In genomic region chr14:99603471-99603933, GRCh38 we compare ENCODE assay signal across 8 cellular contexts. TPM values are rescaled to one million over a fixed set of nuclear protein-coding genes. Genes with fewer than 3 reads are reported as not detected.
DNase-seq lines count a peak whose midpoint lies in the region; ATAC-seq and TF ChIP-seq lines count a peak whose summit lies in the region.

No MANE protein-coding gene starts in this region.

- no peaks in the 10 kb centered on the region for H3K36me3 Mint-ChIP-seq in naive thymus-derived CD4-positive, alpha-beta T cell
- no peaks in the 10 kb centered on the region for H3K36me3 Mint-ChIP-seq in type B pancreatic cell

- peaks cover 7 to 40% (median 38%) of the 10 kb centered on the region in 7 donors for H3K4me1 Mint-ChIP-seq in naive thymus-derived CD4-positive, alpha-beta T cell
- peaks cover 41% of the 10 kb centered on the region for H3K4me1 Mint-ChIP-seq in type B pancreatic cell (ENCODE audit: unreplicated experiment)

- H3K4me3 ChIP-seq in WI38 (ENCODE audit: low read depth, low read length) = peak overlapping the region; percentile 69
- peak overlapping the region; percentile 47 for H3K4me3 ChIP-seq in naive thymus-derived CD4-positive, alpha-beta T cell (ENCODE audit: low read length)

- H3K4me1 ChIP-seq in naive thymus-derived CD4-positive, alpha-beta T cell (ENCODE audit: control insufficient read depth in 2 of 2, insufficient read depth in 2 of 2, low read length in 2 of 2) = peaks cover 16 to 19% of the 10 kb centered on the region in 2 donors

- POLR2A ChIA-PET in naive thymus-derived CD4-positive, alpha-beta T cell (lab: Charles Lee) = interaction anchor here (1.3 to 5.4 kb wide), 3 partner anchors 8 to 123 kb away, joined by 6 to 38 read pairs (median 11); partner anchors contain the start of genes CCNK and SETD3

- peak overlapping the region in 8 of 10 donors; percentile 38 to 74 (median 61) for H3K4me3 Mint-ChIP-seq in naive thymus-derived CD4-positive, alpha-beta T cell
- peak overlapping the region; percentile 82 for H3K4me3 Mint-ChIP-seq in type B pancreatic cell

- H3K27me3 ChIP-seq in naive thymus-derived CD4-positive, alpha-beta T cell (ENCODE audit: control insufficient read depth in 2 of 2, insufficient read depth in 2 of 2, low read length in 2 of 2) = no peaks in the 10 kb centered on the region

- no peaks in the 10 kb centered on the region for H3K9me3 Mint-ChIP-seq in naive thymus-derived CD4-positive, alpha-beta T cell
- H3K9me3 Mint-ChIP-seq in type B pancreatic cell = no peaks in the 10 kb centered on the region

- no peak overlapping the region for H3K27ac ChIP-seq in naive thymus-derived CD4-positive, alpha-beta T cell (ENCODE audit: low read depth, low read length)

- peak; percentile 10 for DNase-seq in GDM1 (lab: John Stamatoyannopoulos, UW)
- DNase-seq in HT1080 (ENCODE audit: low read depth) = peak; percentile 46
- peak; percentile 69 for DNase-seq in dermis blood vessel endothelial cell
- DNase-seq in naive thymus-derived CD4-positive, alpha-beta T cell = peak in 8 of 9 donors; percentile 40 to 69 (median 62)
- no peak for DNase-seq in type B pancreatic cell (ENCODE audit: extremely low spot score, unreplicated experiment)
- no peak for DNase-seq in GM19240 (ENCODE audit: insufficient read length, low spot score)
- DNase-seq in HCEC 1CT = no peak

- H3K36me3 ChIP-seq in naive thymus-derived CD4-positive, alpha-beta T cell (ENCODE audit: control insufficient read depth in 2 of 3, insufficient read depth in 3 of 3, low read length in 3 of 3) = peaks cover 0 to 7% (median 0%) of the 10 kb centered on the region in 3 experiments

- TF ChIP-seq CTCF in WI38 (IDR thresholded peaks at IDR 0.05; ENCODE audit: low read depth, low read length) (no peak), type B pancreatic cell (conservative IDR thresholded peaks at IDR 0.05) (no peak)

- ATAC-seq in naive thymus-derived CD4-positive, alpha-beta T cell = peak; percentile 1

- no peaks in the 10 kb centered on the region for H3K9me3 ChIP-seq in naive thymus-derived CD4-positive, alpha-beta T cell (ENCODE audit: control insufficient read depth in 2 of 3, low read length in 3 of 3)

- intact Hi-C loops in naive thymus-derived CD4-positive, alpha-beta T cell (cut with micrococcal nuclease) = loop anchor here in 1 of 2 donors (10.0 kb wide), 3 partner anchors 461 to 941 kb away; partner anchors contain the start of gene EVL

- H3K27me3 Mint-ChIP-seq in naive thymus-derived CD4-positive, alpha-beta T cell = peaks cover 0 to 13% (median 0%) of the 10 kb centered on the region in 5 donors
- peaks cover 9% of the 10 kb centered on the region for H3K27me3 Mint-ChIP-seq in type B pancreatic cell

- CTCF ChIA-PET in naive thymus-derived CD4-positive, alpha-beta T cell (lab: Charles Lee) = interaction anchor here (1.0 kb wide), 1 partner anchor 123 kb away, joined by 4 read pairs; the partner anchor contains the start of gene SETD3

- peak overlapping the region in 1 of 9 donors; percentile 45 for H3K27ac Mint-ChIP-seq in naive thymus-derived CD4-positive, alpha-beta T cell
- H3K27ac Mint-ChIP-seq in type B pancreatic cell = no peak overlapping the region

RNA-seq across cellular contexts. Expression of gene CCDC85C, which starts 0.5 kb away (rescaled TPM):
- 48.7 and 52.7 TPM in 2 replicates for total RNA-seq in HT1080 (2014; rRNA removed; shearing (Covaris generic))
- 23.7 and 28.0 TPM in 2 replicates for polyA plus RNA-seq in HT1080 (2015; cell fraction: cytosol; rRNA removed)
- 21.6 and 24.8 TPM in 2 replicates for polyA plus RNA-seq in HT1080 (2015; cell fraction: nucleus; rRNA removed)
- 14.5 and 32.4 TPM in 2 replicates for total RNA-seq in dermis blood vessel endothelial cell
- 1 to 10 TPM; 7.6 to 9.9 (median 9.0) TPM for total RNA-seq in naive thymus-derived CD4-positive, alpha-beta T cell
- polyA plus RNA-seq in naive thymus-derived CD4-positive, alpha-beta T cell = 1 to 10 TPM in 1 of 2 donors, under 1 TPM in 1; 0.76 to 1.5 TPM
- 49.1 and 83.8 TPM in 2 replicates for total RNA-seq in type B pancreatic cell (ENCODE audit: low replicate concordance)

RNA-seq across cellular contexts. Expression of gene HHIPL1, which starts 41.4 kb away (rescaled TPM):
- not detected in 2 replicates for total RNA-seq in HT1080 (2014; rRNA removed; shearing (Covaris generic))
- polyA plus RNA-seq in HT1080 (2015; cell fraction: cytosol; rRNA removed) = 0.01 TPM in 1 of 2 replicates, not detected in the other
- not detected in 2 replicates for polyA plus RNA-seq in HT1080 (2015; cell fraction: nucleus; rRNA removed)
- total RNA-seq in dermis blood vessel endothelial cell (1.7 and 4.1 TPM in 2 replicates), type B pancreatic cell (ENCODE audit: low replicate concordance) (0.19 and 1.4 TPM in 2 replicates)
- total RNA-seq in naive thymus-derived CD4-positive, alpha-beta T cell = under 1 TPM in 2 of 5 experiments, not detected in 3; 0.40 to 0.41 TPM
- not detected for polyA plus RNA-seq in naive thymus-derived CD4-positive, alpha-beta T cell

Comparison
In these comparisons a context has a peak if more than half of its experiments do, and no peak if none do; other contexts are left out.
1. DNase-seq: peak in GDM1 (single experiment), HT1080 (single experiment), dermis blood vessel endothelial cell (single experiment) and naive thymus-derived CD4-positive, alpha-beta T cell (8 of 9); none in type B pancreatic cell (single experiment), GM19240 (single experiment) and HCEC 1CT (single experiment).